14 cellular contexts compared by ENCODE assay signal in the genomic region with DNA sequence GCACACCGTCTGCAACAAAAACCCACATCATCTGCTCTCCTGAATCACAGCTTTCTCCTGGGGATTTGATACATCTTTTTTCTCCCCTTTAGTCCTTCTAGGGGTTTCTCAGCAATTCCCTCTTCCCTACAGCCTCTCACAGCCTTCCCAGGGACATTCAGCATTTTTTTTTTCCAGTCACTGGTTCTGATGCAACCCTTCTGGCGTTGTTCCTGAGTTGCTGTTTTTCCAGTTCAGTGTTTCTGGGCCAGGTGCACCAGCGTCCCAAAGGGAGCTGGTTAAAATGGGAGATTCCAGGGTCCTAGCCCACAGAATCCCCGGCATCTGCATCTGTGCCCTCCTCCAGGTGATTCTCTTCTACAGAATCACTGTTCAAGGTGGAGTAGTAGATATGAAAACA. TPM values are rescaled to one million over a fixed set of nuclear protein-coding genes. Genes with fewer than 3 reads are reported as not detected.
DNase-seq lines count a peak whose midpoint lies in the region; ATAC-seq and TF ChIP-seq lines count a peak whose summit lies in the region.
"Had no signal": no experiment of that assay in that cellular context is flagged by ENCODE, and none has a peak within 500 bp of the region (broad histone marks: within the 10 kb centered on the region; RNA-seq: fewer than 3 reads in every experiment).

No MANE protein-coding gene starts in this region.

- H3K36me3 Mint-ChIP-seq in neural crest cell (ENCODE audit: low read depth) = peaks cover 7% of the 10 kb centered on the region

- TF ChIP-seq CTCF in fibroblast of lung (conservative IDR thresholded peaks at IDR 0.05 in 1 of 2, IDR thresholded peaks at IDR 0.05 in 1 of 2; ENCODE audit: low read depth in 1 of 2, low read length in 2 of 2) (no peak), neural crest cell (conservative IDR thresholded peaks at IDR 0.05) (no peak)

- H3K4me1 Mint-ChIP-seq in neural crest cell = peaks cover 13% of the 10 kb centered on the region

- H3K4me3 ChIP-seq in BLaER1 (no peak overlapping the region), fibroblast of lung (replicated peaks in 1 of 4; ENCODE audit: control extremely low read depth in 1 of 4, insufficient read depth in 1 of 4, low read depth in 3 of 4, low read length in 4 of 4) (no peak overlapping the region)
- H3K4me3 ChIP-seq: suprapubic skin had no signal

- peak; percentile 25 for DNase-seq in LHCN-M2 (ENCODE audit: low read depth)
- DNase-seq in fibroblast of lung (ENCODE audit: low read depth in 2 of 2) = peak; percentile 19 to 70
- DNase-seq in neural crest cell (ENCODE audit: low read depth, low spot score) = no peak
- DNase-seq in activated effector memory CD4-positive, alpha-beta T cell treated with Interleukin-2 at 50 U/mL for 16 hours = no peak
- no peak for DNase-seq in SW 1271 (lab: John Stamatoyannopoulos, UW)
- no peak for DNase-seq in NOMO-1 treated with dmso at 0.1 percent for 144 hours (lab: John Stamatoyannopoulos, UW; ENCODE audit: unreplicated experiment)
- DNase-seq: activated CD8-positive, alpha-beta memory T cell treated with anti-CD3 and anti-CD28 coated beads for 24 hours; NCI-H1436 treated with DMSO at 0.1 percent for 48 hours; nucleus accumbens; stimulated activated CD4-positive, alpha-beta T cell treated with anti-CD3 and anti-CD28 coated beads, Interleukin-4, amount 100 ng/mL, for 24 hours; T-cell had no signal

- H4K20me1 ChIP-seq in BLaER1 (peaks cover 18% of the 10 kb centered on the region), fibroblast of lung (ENCODE audit: control insufficient read depth, extremely low read depth, insufficient read depth, low read length) (no peaks in the 10 kb centered on the region)

- H3K27ac ChIP-seq in BLaER1 (peak overlapping the region; percentile 31; the same call in 1 of the 2 replicates), fibroblast of lung (ENCODE audit: insufficient read depth, low read length) (no peak overlapping the region)
- H3K27ac ChIP-seq: suprapubic skin had no signal

- H3K9ac ChIP-seq in BLaER1 (0 out of 2 replicates have a peak overlapping the region, but pooled peaks have one; percentile 11), fibroblast of lung (ENCODE audit: insufficient read depth, low read length) (no peak overlapping the region)

- H3K36me3 ChIP-seq in BLaER1 (peaks cover 28% of the 10 kb centered on the region; the same call in 1 of the 2 replicates), fibroblast of lung (ENCODE audit: control insufficient read depth, insufficient read depth, low read length) (no peaks in the 10 kb centered on the region)
- H3K36me3 ChIP-seq: suprapubic skin had no signal

- H2AFZ ChIP-seq in fibroblast of lung (ENCODE audit: low read length) = no peak overlapping the region

- H3K27ac Mint-ChIP-seq in neural crest cell (ENCODE audit: unreplicated experiment) = peak overlapping the region; percentile 15

- H3K4me1 ChIP-seq in BLaER1 (peaks cover 100% of the 10 kb centered on the region), fibroblast of lung (ENCODE audit: control insufficient read depth, extremely low read depth, insufficient read depth, low read length) (peaks cover 2% of the 10 kb centered on the region)

- H3K4me2 ChIP-seq in BLaER1 (peak overlapping the region; percentile 88), fibroblast of lung (ENCODE audit: extremely low read depth, insufficient read depth, low read length) (no peak overlapping the region)

- H3K4me3 Mint-ChIP-seq in neural crest cell = no peak overlapping the region
- H3K4me3 Mint-ChIP-seq: T-cell had no signal

- H3K79me2 ChIP-seq in fibroblast of lung (ENCODE audit: control insufficient read depth, insufficient read depth, low read length) = no peaks in the 10 kb centered on the region

- H3K27me3 Mint-ChIP-seq in neural crest cell (ENCODE audit: low read depth) = no peaks in the 10 kb centered on the region
- H3K27me3 Mint-ChIP-seq: T-cell had no signal

- no peak for ATAC-seq in HG02678 (IDR thresholded peaks at IDR 0.05; ENCODE audit: unreplicated experiment)
- ATAC-seq: T-cell had no signal

- no peaks in the 10 kb centered on the region for H3K9me3 Mint-ChIP-seq in neural crest cell
- H3K9me3 Mint-ChIP-seq: T-cell had no signal

- H3K27me3 ChIP-seq in BLaER1 = no peaks in the 10 kb centered on the region
- H3K27me3 ChIP-seq in fibroblast of lung (ENCODE audit: control insufficient read depth, insufficient read depth, low read length) = no peaks in the 10 kb centered on the region
- H3K27me3 ChIP-seq: suprapubic skin had no signal

- H3K9me3 ChIP-seq in BLaER1 = no peaks in the 10 kb centered on the region
- H3K9me3 ChIP-seq in fibroblast of lung (ENCODE audit: control insufficient read depth, insufficient read depth, low read depth, low read length) = no peaks in the 10 kb centered on the region
- H3K9me3 ChIP-seq: suprapubic skin had no signal

RNA-seq across cellular contexts. Expression of gene ADCY3, which starts 36.1 kb away (rescaled TPM):
- total RNA-seq in LHCN-M2 (2014; rRNA removed) (23.3 and 24.7 TPM in 2 replicates), fibroblast of lung (33.0 and 33.4 TPM in 2 replicates), neural crest cell (48.1 and 49.2 TPM in 2 replicates)
- 16.3 TPM for polyA plus RNA-seq in LHCN-M2 (2012)
- 48.4 and 90.2 TPM in 2 replicates for polyA plus RNA-seq in fibroblast of lung
- 40.2 and 87.4 TPM in 2 replicates for polyA plus RNA-seq in fibroblast of lung (2012)
- polyA minus RNA-seq in fibroblast of lung (ENCODE audit: low replicate concordance) = 235 and 386 TPM in 2 replicates

Comparison
In these comparisons a context has a peak if more than half of its experiments do, and no peak if none do; other contexts are left out.
1. DNase-seq: peak in LHCN-M2 (single experiment) and fibroblast of lung (2 of 2); none in neural crest cell (single experiment), activated effector memory CD4-positive, alpha-beta T cell treated with Interleukin-2 at 50 U/mL for 16 hours (single experiment), SW 1271 (0 of 2) and NOMO-1 treated with dmso at 0.1 percent for 144 hours (single experiment).